ENCODE assay signal across 8 cellular contexts in genomic region chr10:110273474-110273873, GRCh38. TPM values are rescaled to one million over a fixed set of nuclear protein-coding genes. Genes with fewer than 3 reads are reported as not detected.
DNase-seq lines count a peak whose midpoint lies in the region; ATAC-seq and TF ChIP-seq lines count a peak whose summit lies in the region.

No MANE protein-coding gene starts in this region.

- H3K27ac Mint-ChIP-seq in stimulated activated memory B cell treated with anti-CD40 and anti-IgM and Interleukin-4, amounts not matched to agents 10 μg/mL and 1 μg/mL and 100 μg/mL, for 72 hours: no peak overlapping the region

- no peak overlapping the region for H3K4me3 ChIP-seq in fibroblast of pulmonary artery (replicated peaks; ENCODE audit: low read depth, low read length)

- H3K27me3 Mint-ChIP-seq in stimulated activated memory B cell treated with anti-CD40 and anti-IgM and Interleukin-4, amounts not matched to agents 10 μg/mL and 1 μg/mL and 100 μg/mL, for 72 hours: no peaks in the 10 kb centered on the region

- no peaks in the 10 kb centered on the region for H3K36me3 Mint-ChIP-seq in stimulated activated memory B cell treated with anti-CD40 and anti-IgM and Interleukin-4, amounts not matched to agents 10 μg/mL and 1 μg/mL and 100 μg/mL, for 72 hours

- no peak overlapping the region for H3K4me3 Mint-ChIP-seq in stimulated activated memory B cell treated with anti-CD40 and anti-IgM and Interleukin-4, amounts not matched to agents 10 μg/mL and 1 μg/mL and 100 μg/mL, for 72 hours

- no peak for ATAC-seq in stimulated activated memory B cell treated with anti-CD40 and anti-IgM and Interleukin-4, amounts not matched to agents 10 μg/mL and 1 μg/mL and 100 μg/mL, for 72 hours

- H3K9me3 Mint-ChIP-seq in stimulated activated memory B cell treated with anti-CD40 and anti-IgM and Interleukin-4, amounts not matched to agents 10 μg/mL and 1 μg/mL and 100 μg/mL, for 72 hours: no peaks in the 10 kb centered on the region

- TF ChIP-seq CTCF in fibroblast of pulmonary artery (IDR thresholded peaks at IDR 0.05; ENCODE audit: low read length, missing control alignments): no peak

- peak; percentile 69 for DNase-seq in AG08395 (ENCODE audit: low spot score)
- peak; percentile 70 for DNase-seq in HCEC 1CT
- peak; percentile 6 for DNase-seq in T-helper 9 cell
- peak; percentile 92 for DNase-seq in fibroblast of pulmonary artery (ENCODE audit: low read depth)
- peak; percentile 94 for DNase-seq in renal cortical epithelial cell (ENCODE audit: low read depth)
- no peak for DNase-seq in NCI-H146 (lab: John Stamatoyannopoulos, UW)
- DNase-seq in NCI-H82 treated with DMSO at 0.1 percent for 48 hours (lab: John Stamatoyannopoulos, UW; ENCODE audit: unreplicated experiment): no peak

- H3K4me1 Mint-ChIP-seq in stimulated activated memory B cell treated with anti-CD40 and anti-IgM and Interleukin-4, amounts not matched to agents 10 μg/mL and 1 μg/mL and 100 μg/mL, for 72 hours: peaks cover 41% of the 10 kb centered on the region

RNA-seq across cellular contexts. Expression of gene SMNDC1, which starts 31.2 kb away (rescaled TPM):
- total RNA-seq in renal cortical epithelial cell: 9.7 and 19.8 TPM in 2 replicates

Comparison
In these comparisons a context has a peak if more than half of its experiments do, and no peak if none do; other contexts are left out.
1. DNase-seq: peak in AG08395 (single experiment), HCEC 1CT (single experiment), T-helper 9 cell (single experiment), fibroblast of pulmonary artery (single experiment) and renal cortical epithelial cell (single experiment); none in NCI-H146 (single experiment) and NCI-H82 treated with DMSO at 0.1 percent for 48 hours (single experiment).